ENCODE assay signal across 19 cellular contexts in genomic region chr11:66428933-66429332, GRCh38. TPM values are rescaled to one million over a fixed set of nuclear protein-coding genes. Genes with fewer than 3 reads are reported as not detected.
DNase-seq lines count a peak whose midpoint lies in the region; ATAC-seq and TF ChIP-seq lines count a peak whose summit lies in the region.
"Had no signal": no experiment of that assay in that cellular context is flagged by ENCODE, and none has a peak within 500 bp of the region (broad histone marks: within the 10 kb centered on the region; RNA-seq: fewer than 3 reads in every experiment).

No MANE protein-coding gene starts in this region.

- no peak overlapping the region for H3K27ac ChIP-seq in HEK293 (ENCODE audit: extremely low read depth, low read depth, low read length)
- H3K27ac ChIP-seq: 22Rv1; A549; BLaER1 treated with 17β-estradiol and CSF1 and Interleukin-3, amounts not matched to agents 10 nM and 100 nM; C4-2B had no signal

- H3K9me3 ChIP-seq in HEK293 (ENCODE audit: control insufficient read depth, insufficient read depth, low read depth, low read length) (no peaks in the 10 kb centered on the region), T-helper 17 cell (ENCODE audit: control insufficient read depth, low read length, poor library complexity, severe bottlenecking) (no peaks in the 10 kb centered on the region)
- H3K9me3 ChIP-seq: A549; BLaER1 treated with 17β-estradiol and CSF1 and Interleukin-3, amounts not matched to agents 10 nM and 100 nM; Caco-2 had no signal

- CTCF ChIA-PET in HEK293 (lab: Yijun Ruan, JAX) = interaction anchor here (0.6 to 5.7 kb wide), 18 partner anchors 8 to 280 kb away, joined by 3 to 79 read pairs (median 4); partner anchors contain the start of genes MRPL11, NPAS4 and SLC29A2

- H3K36me3 Mint-ChIP-seq in T-helper 17 cell (ENCODE audit: low read depth) (no peaks in the 10 kb centered on the region), glutamatergic neuron (ENCODE audit: unreplicated experiment) (no peaks in the 10 kb centered on the region)

- ATAC-seq in T-helper 17 cell = no peak
- no peak for ATAC-seq in left colon
- ATAC-seq: CD8-positive, alpha-beta T cell had no signal

- H3K27me3 Mint-ChIP-seq in T-helper 17 cell (no peaks in the 10 kb centered on the region), glutamatergic neuron (ENCODE audit: unreplicated experiment) (peaks cover 14% of the 10 kb centered on the region)

- no peaks in the 10 kb centered on the region for H3K4me1 ChIP-seq in HEK293 (ENCODE audit: control insufficient read depth, insufficient read depth, low read length)
- H3K4me1 ChIP-seq: A549, Caco-2 had no signal

- H3K9me3 Mint-ChIP-seq in glutamatergic neuron (ENCODE audit: unreplicated experiment) = peaks cover 3% of the 10 kb centered on the region
- H3K9me3 Mint-ChIP-seq: CD4-positive, alpha-beta T cell; CD8-positive, alpha-beta T cell had no signal

- intact Hi-C loops in left colon (cut with DNase I, micrococcal nuclease) = no loop called here

- H3K4me3 Mint-ChIP-seq in T-helper 17 cell = no peak overlapping the region
- peak overlapping the region; percentile 30 for H3K4me3 Mint-ChIP-seq in glutamatergic neuron (ENCODE audit: unreplicated experiment)
- H3K4me3 Mint-ChIP-seq: B cell; CD4-positive, alpha-beta T cell; CD8-positive, alpha-beta T cell had no signal

- TF ChIP-seq CTCF in HEK293 (tag by site-specific recombination; IDR thresholded peaks at IDR 0.05) (no peak), glutamatergic neuron (IDR thresholded peaks at IDR 0.05; ENCODE audit: partially characterized antibody, unreplicated experiment) (no peak)

- peaks cover 0 to 3% of the 10 kb centered on the region in 2 experiments; a peak in 2 of 3 replicates for H3K36me3 ChIP-seq in HEK293 (ENCODE audit: control insufficient read depth in 2 of 2, insufficient read depth in 1 of 2, low read length in 2 of 2)

- H3K4me1 Mint-ChIP-seq in T-helper 17 cell = no peaks in the 10 kb centered on the region
- no peaks in the 10 kb centered on the region for H3K4me1 Mint-ChIP-seq in glutamatergic neuron (ENCODE audit: low read depth, unreplicated experiment)

- DNase-seq in T-helper 17 cell = no peak
- no peak for DNase-seq in glutamatergic neuron
- no peak for DNase-seq in stimulated activated CD4-positive, alpha-beta T cell treated with anti-CD3 and anti-CD28 coated beads, Interleukin-2, amount 100 ng/mL, for 24 hours
- DNase-seq in germinal center (ENCODE audit: low spot score) = no peak
- DNase-seq in left colon = no peak
- DNase-seq: AML-193; Caco-2; Calu3; CD4-positive, alpha-beta T cell; CD8-positive, alpha-beta T cell; DMS79 treated with DMSO at 0.1 percent for 48 hours; GF-D8 had no signal

- POLR2A ChIA-PET in HEK293 (lab: Yijun Ruan, JAX) = interaction anchor here (1.8 kb wide), 1 partner anchor 20 kb away, joined by 4 read pairs; no protein-coding TSS in a partner anchor

- no peak overlapping the region for H3K4me3 ChIP-seq in HEK293 (ENCODE audit: low read depth, low read length)
- H3K4me3 ChIP-seq: A549; BLaER1 treated with 17β-estradiol and CSF1 and Interleukin-3, amounts not matched to agents 10 nM and 100 nM had no signal

- H3K27ac Mint-ChIP-seq in T-helper 17 cell (peak overlapping the region; percentile 54), glutamatergic neuron (ENCODE audit: unreplicated experiment) (no peak overlapping the region)
- H3K27ac Mint-ChIP-seq: B cell; CD4-positive, alpha-beta T cell; CD8-positive, alpha-beta T cell had no signal

TF ChIP-seq in HEK293, 187 proteins besides CTCF, POLR2A, EP300 and RAD21:
- TF ChIP-seq ZXDB (tag by site-specific recombination; IDR thresholded peaks at IDR 0.05) (no peak), ZNF24 (tag by site-specific recombination; IDR thresholded peaks at IDR 0.05) (no peak), ZNF121 (tag by site-specific recombination; IDR thresholded peaks at IDR 0.05) (0 out of 2 replicates have a peak, but pooled peaks have one; percentile 34), ZNF704 (tag by site-specific recombination; IDR thresholded peaks at IDR 0.05) (no peak)
TF ChIP-seq in HEK293: peak in this region for 1.

RNA-seq across cellular contexts. Expression of gene NPAS4, which starts 8.1 kb away (rescaled TPM):
- total RNA-seq in T-helper 17 cell (not detected), glutamatergic neuron (ENCODE audit: unreplicated experiment) (0.78 TPM), left colon (under 1 TPM in 1 of 2 donors, not detected in 1; 0.39 TPM)
- total RNA-seq: A172; B cell; Caco-2; Calu3; CD4-positive, alpha-beta T cell; CD8-positive, alpha-beta T cell had no signal

RNA-seq across cellular contexts. Expression of gene MRPL11, which starts 9.7 kb away (rescaled TPM):
- 10 to 100 TPM; 30.1 to 31.1 TPM for total RNA-seq in T-helper 17 cell
- total RNA-seq in glutamatergic neuron (ENCODE audit: unreplicated experiment) = 27.5 TPM
- total RNA-seq in left colon = 10 to 100 TPM; 46.9 to 59.4 TPM

RNA-seq across cellular contexts. Expression of gene PELI3, which starts 37.8 kb away (rescaled TPM):
- 10 to 100 TPM; 11.3 to 13.3 TPM for total RNA-seq in T-helper 17 cell
- total RNA-seq in glutamatergic neuron (ENCODE audit: unreplicated experiment) = 7.7 TPM
- total RNA-seq in left colon = 1 to 10 TPM; 4.7 to 5.2 TPM

RNA-seq across cellular contexts. Expression of gene DPP3, which starts 51.3 kb away (rescaled TPM):
- 10 to 100 TPM; 23.9 to 34.0 TPM for total RNA-seq in T-helper 17 cell
- total RNA-seq in glutamatergic neuron (ENCODE audit: unreplicated experiment) = 72.0 TPM
- 10 to 100 TPM; 75.0 to 91.4 TPM for total RNA-seq in left colon

RNA-seq across cellular contexts. Expression of gene SLC29A2, which starts 57.4 kb away (rescaled TPM):
- total RNA-seq in T-helper 17 cell = 1 to 10 TPM; 5.4 TPM
- total RNA-seq in glutamatergic neuron (ENCODE audit: unreplicated experiment) = 2.8 TPM
- 10 to 100 TPM; 16.3 to 31.1 TPM for total RNA-seq in left colon
- total RNA-seq: A172 had no signal
